Comparison of ENCODE assay signal across 12 cellular contexts in genomic region chr21:25501448-25501847, GRCh38.
A peak's percentile ranks its signal among the peaks of the same experiment; 100 is the strongest.
DNase-seq lines count a peak whose midpoint lies in the region; ATAC-seq and TF ChIP-seq lines count a peak whose summit lies in the region.
"Had no signal": no experiment of that assay in that cellular context is flagged by ENCODE, and none has a peak within 500 bp of the region (broad histone marks: within the 10 kb centered on the region; RNA-seq: fewer than 3 reads in every experiment).

No MANE protein-coding gene starts in this region.

- peaks cover 24% of the 10 kb centered on the region for H3K9me3 Mint-ChIP-seq in activated CD4-positive, alpha-beta T cell treated with anti-CD3 and anti-CD28 coated beads, Interleukin-2, amount 10 ng/mL, durations not matched to agents 24 days and 14 days
- peaks cover 41% of the 10 kb centered on the region for H3K9me3 Mint-ChIP-seq in dendritic cell treated with granulocyte-macrophage colony-stimulating factor and Interleukin-4, amounts not matched to agents 40 ng/mL and 50 ng/mL, for 4 days
- no peaks in the 10 kb centered on the region for H3K9me3 Mint-ChIP-seq in endothelial cell (ENCODE audit: unreplicated experiment)

- H3K4me1 Mint-ChIP-seq in activated CD4-positive, alpha-beta T cell treated with anti-CD3 and anti-CD28 coated beads, Interleukin-2, amount 10 ng/mL, durations not matched to agents 24 days and 14 days = peaks cover 42% of the 10 kb centered on the region
- peaks cover 17% of the 10 kb centered on the region for H3K4me1 Mint-ChIP-seq in dendritic cell treated with granulocyte-macrophage colony-stimulating factor and Interleukin-4, amounts not matched to agents 40 ng/mL and 50 ng/mL, for 4 days (ENCODE audit: low read depth)
- H3K4me1 Mint-ChIP-seq in endothelial cell (ENCODE audit: unreplicated experiment) = no peaks in the 10 kb centered on the region

- H3K36me3 ChIP-seq in BE2C = no peaks in the 10 kb centered on the region
- H3K36me3 ChIP-seq: WERI-Rb-1 had no signal

- H3K27ac Mint-ChIP-seq in activated CD4-positive, alpha-beta T cell treated with anti-CD3 and anti-CD28 coated beads, Interleukin-2, amount 10 ng/mL, durations not matched to agents 24 days and 14 days = peak overlapping the region; percentile 96
- H3K27ac Mint-ChIP-seq in dendritic cell treated with granulocyte-macrophage colony-stimulating factor and Interleukin-4, amounts not matched to agents 40 ng/mL and 50 ng/mL, for 4 days = peak overlapping the region; percentile 32
- H3K27ac Mint-ChIP-seq in endothelial cell (ENCODE audit: unreplicated experiment) = no peak overlapping the region

- H3K36me3 Mint-ChIP-seq in activated CD4-positive, alpha-beta T cell treated with anti-CD3 and anti-CD28 coated beads, Interleukin-2, amount 10 ng/mL, durations not matched to agents 24 days and 14 days (ENCODE audit: low read depth) = peaks cover 41% of the 10 kb centered on the region
- H3K36me3 Mint-ChIP-seq in dendritic cell treated with granulocyte-macrophage colony-stimulating factor and Interleukin-4, amounts not matched to agents 40 ng/mL and 50 ng/mL, for 4 days (ENCODE audit: low read depth) = peaks cover 6% of the 10 kb centered on the region
- H3K36me3 Mint-ChIP-seq in endothelial cell (ENCODE audit: low read depth, unreplicated experiment) = no peaks in the 10 kb centered on the region

- no peaks in the 10 kb centered on the region for H3K27me3 Mint-ChIP-seq in activated CD4-positive, alpha-beta T cell treated with anti-CD3 and anti-CD28 coated beads, Interleukin-2, amount 10 ng/mL, durations not matched to agents 24 days and 14 days
- peaks cover 24% of the 10 kb centered on the region for H3K27me3 Mint-ChIP-seq in dendritic cell treated with granulocyte-macrophage colony-stimulating factor and Interleukin-4, amounts not matched to agents 40 ng/mL and 50 ng/mL, for 4 days
- H3K27me3 Mint-ChIP-seq in endothelial cell (ENCODE audit: unreplicated experiment) = no peaks in the 10 kb centered on the region

- H3K9me3 ChIP-seq in BE2C = no peaks in the 10 kb centered on the region
- H3K9me3 ChIP-seq: A549 had no signal

- TF ChIP-seq CTCF in BE2C (IDR thresholded peaks at IDR 0.05; ENCODE audit: low read depth, low read length) (no peak), endothelial cell (IDR thresholded peaks at IDR 0.05; ENCODE audit: unreplicated experiment) (no peak)

- intact Hi-C loops in activated CD4-positive, alpha-beta T cell treated with anti-CD3 and anti-CD28 coated beads, Interleukin-2, amount 10 ng/mL, durations not matched to agents 24 days and 14 days (cut with micrococcal nuclease) = loop anchor here (10.0 kb wide), 1 partner anchor 233 kb away; the partner anchor contains the start of genes ATP5PF and GABPA
- intact Hi-C loops in dendritic cell treated with granulocyte-macrophage colony-stimulating factor and Interleukin-4, amounts not matched to agents 40 ng/mL and 50 ng/mL, for 4 days (cut with micrococcal nuclease) = loop anchor here (5.0 kb wide), 2 partner anchors 44 to 51 kb away; no protein-coding TSS in a partner anchor

- no peak for DNase-seq in activated CD4-positive, alpha-beta T cell treated with anti-CD3 and anti-CD28 coated beads, Interleukin-2, amount 10 ng/mL, durations not matched to agents 24 days and 14 days
- DNase-seq in activated CD4-positive, alpha-beta T cell treated with anti-CD3 and anti-CD28 coated beads, Interleukin-2, amount 50 U/mL, for 4 hours = no peak
- DNase-seq in ACHN (no peak), BE2C (no peak), endothelial cell (ENCODE audit: low spot score) (no peak)
- DNase-seq: small intestine, WERI-Rb-1 had no signal

- no peaks in the 10 kb centered on the region for H3K4me1 ChIP-seq in BE2C
- H3K4me1 ChIP-seq: A549 had no signal

- no peak overlapping the region for H3K4me3 ChIP-seq in BE2C (ENCODE audit: low read depth, low read length)
- H3K4me3 ChIP-seq: A549 had no signal

- no peaks in the 10 kb centered on the region for H3K27me3 ChIP-seq in BE2C

- peak; percentile 14 for ATAC-seq in GM19463 (IDR thresholded peaks at IDR 0.05; ENCODE audit: unreplicated experiment)
- ATAC-seq in HG03039 (IDR thresholded peaks at IDR 0.05; ENCODE audit: unreplicated experiment) = peak; percentile 21
- ATAC-seq: A549, left lobe of liver had no signal

- in situ Hi-C loops in ACHN (cut with HindIII; ENCODE audit: low pct_ligation_motif_present, low pct_unique_long_range_greater_than_20kb, low sequenced_read_pairs) = no loop called here

- peak overlapping the region; percentile 52 for H3K4me3 Mint-ChIP-seq in activated CD4-positive, alpha-beta T cell treated with anti-CD3 and anti-CD28 coated beads, Interleukin-2, amount 10 ng/mL, durations not matched to agents 24 days and 14 days
- H3K4me3 Mint-ChIP-seq in dendritic cell treated with granulocyte-macrophage colony-stimulating factor and Interleukin-4, amounts not matched to agents 40 ng/mL and 50 ng/mL, for 4 days = no peak overlapping the region
- no peak overlapping the region for H3K4me3 Mint-ChIP-seq in endothelial cell (ENCODE audit: unreplicated experiment)
